8 cellular contexts compared by ENCODE assay signal in the genomic region with DNA sequence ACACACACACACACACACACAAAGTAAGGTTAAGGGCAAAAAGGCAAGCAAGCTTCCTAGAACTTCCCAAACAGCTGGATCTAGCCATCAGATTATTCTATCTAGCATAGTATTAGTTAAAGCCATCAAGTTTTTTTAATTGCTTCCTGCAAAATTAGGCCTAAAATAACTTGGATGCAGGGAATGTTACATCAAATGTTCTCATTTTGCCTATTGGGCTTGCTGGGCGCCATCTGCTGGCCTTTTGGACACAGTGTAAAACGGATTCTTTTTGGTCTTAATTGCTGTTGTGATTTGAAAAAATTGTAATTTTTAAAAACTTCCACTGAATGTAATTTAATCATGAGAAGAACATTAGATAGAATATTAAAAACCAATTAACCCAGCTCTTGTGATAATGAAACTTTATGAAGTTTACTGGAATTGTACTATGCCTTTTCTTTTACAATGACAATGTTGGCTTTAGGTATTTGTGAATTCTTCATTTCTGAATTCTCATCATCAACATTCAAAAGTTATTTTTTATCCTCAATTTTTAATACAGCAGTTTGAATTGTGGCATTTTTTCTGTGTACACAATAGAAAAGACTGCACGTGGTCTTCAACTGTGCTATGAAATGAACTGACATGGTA. TPM values are rescaled to one million over a fixed set of nuclear protein-coding genes. Genes with fewer than 3 reads are reported as not detected.
A peak's percentile ranks its signal among the peaks of the same experiment; 100 is the strongest.
DNase-seq lines count a peak whose midpoint lies in the region; ATAC-seq and TF ChIP-seq lines count a peak whose summit lies in the region.

No MANE protein-coding gene starts in this region.

- peak; percentile 61 to 86 (median 76) for TF ChIP-seq CTCF in dorsolateral prefrontal cortex (IDR thresholded peaks at IDR 0.05 in 54 of 56, conservative IDR thresholded peaks at IDR 0.05 in 2 of 56; ENCODE audit: low read depth in 1 of 56, partially characterized antibody in 56 of 56)
- TF ChIP-seq CTCF in tibial nerve (IDR thresholded peaks at IDR 0.05): peak; percentile 65 to 77 (median 67)

- H3K36me3 ChIP-seq in tibial nerve: no peaks in the 10 kb centered on the region

- H3K4me1 Mint-ChIP-seq in memory B cell: peaks cover 32% of the 10 kb centered on the region

- H3K4me1 ChIP-seq in tibial nerve: peaks cover 0 to 44% (median 3%) of the 10 kb centered on the region in 4 donors

- peak overlapping the region; percentile 68 for H3K27ac Mint-ChIP-seq in memory B cell

- H3K27me3 ChIP-seq in dorsolateral prefrontal cortex (no peaks in the 10 kb centered on the region), tibial nerve (no peaks in the 10 kb centered on the region)

- ATAC-seq in memory B cell (ENCODE audit: low read depth): peak; percentile 35

- TF ChIP-seq EP300 in tibial nerve (IDR thresholded peaks at IDR 0.05): no peak

- H3K27ac ChIP-seq in dorsolateral prefrontal cortex: peak overlapping the region in 3 of 59 donors; percentile 6 to 23 (median 10)
- H3K27ac ChIP-seq in tibial nerve: no peak overlapping the region

- no peaks in the 10 kb centered on the region for H3K9me3 ChIP-seq in tibial nerve

- no peaks in the 10 kb centered on the region for H3K9me3 Mint-ChIP-seq in memory B cell

- no peak overlapping the region for H3K4me3 Mint-ChIP-seq in memory B cell

- intact Hi-C loops in dorsolateral prefrontal cortex (cut with DNase I): loop anchor here (5.0 kb wide), 2 partner anchors 335 to 450 kb away; no protein-coding TSS in a partner anchor

- whole genome bisulfite sequencing in tibial nerve, 2 donors: 18 to 19% methylated on average over 3 of the region's 3 CpGs

- no peak for TF ChIP-seq POLR2A in tibial nerve (IDR thresholded peaks at IDR 0.05)

- DNase-seq in NCI-H2081 (lab: John Stamatoyannopoulos, UW) (peak; percentile 51 to 55), NCI-H2081 treated with DMSO at 0.1 percent for 48 hours (lab: John Stamatoyannopoulos, UW) (no peak), NAMALWA (ENCODE audit: low spot score) (peak; percentile 60), UCSD-AML1 (lab: John Stamatoyannopoulos, UW; ENCODE audit: unreplicated experiment) (peak; percentile 20), dorsolateral prefrontal cortex (peak; percentile 44 to 81 (median 64)), memory B cell (ENCODE audit: low spot score in 2 of 2) (peak in 1 of 2 donors; percentile 23), tibial nerve (ENCODE audit: low spot score in 2 of 2) (peak in 1 of 2 donors; percentile 60), NK-92 (lab: John Stamatoyannopoulos, UW; ENCODE audit: unreplicated experiment) (no peak)

- H3K36me3 Mint-ChIP-seq in memory B cell: peaks cover 4% of the 10 kb centered on the region

- no peaks in the 10 kb centered on the region for H3K27me3 Mint-ChIP-seq in memory B cell

- no peak overlapping the region for H3K4me3 ChIP-seq in dorsolateral prefrontal cortex
- no peak overlapping the region for H3K4me3 ChIP-seq in tibial nerve

RNA-seq across cellular contexts. Expression of gene MKKS, which starts 6.8 kb away (rescaled TPM):
- total RNA-seq in dorsolateral prefrontal cortex (10 to 100 TPM; 17.8 to 48.5 (median 35.7) TPM), tibial nerve (10 to 100 TPM; 12.9 to 16.6 (median 16.0) TPM)

RNA-seq across cellular contexts. Expression of gene SLX4IP, which starts 7.9 kb away (rescaled TPM):
- total RNA-seq in dorsolateral prefrontal cortex (10 to 100 TPM in 1 of 120 experiments, 1 to 10 TPM in 119; 3.1 to 10.7 (median 6.3) TPM), tibial nerve (1 to 10 TPM; 3.3 to 5.7 (median 3.5) TPM)

Comparison
In these comparisons a context has a peak if more than half of its experiments do, and no peak if none do; other contexts are left out.
1. DNase-seq: peak in NCI-H2081 (2 of 2), NAMALWA (single experiment), UCSD-AML1 (single experiment) and dorsolateral prefrontal cortex (10 of 10); none in NCI-H2081 treated with DMSO at 0.1 percent for 48 hours (single experiment) and NK-92 (single experiment).